In genomic region chr20:41889125-41889870, GRCh38 we compare ENCODE assay signal across 11 cellular contexts.
A peak's percentile ranks its signal among the peaks of the same experiment; 100 is the strongest.
DNase-seq lines count a peak whose midpoint lies in the region; FAIRE-seq lines count a peak whose summit lies in the region.
"Had no signal": no experiment of that assay in that cellular context is flagged by ENCODE, and none has a peak within 500 bp of the region (broad histone marks: within the 10 kb centered on the region; RNA-seq: fewer than 3 reads in every experiment).

No MANE protein-coding gene starts in this region.

- H4K20me1 ChIP-seq in GM23248 (ENCODE audit: insufficient read depth): no peaks in the 10 kb centered on the region

- no peak overlapping the region for H2AFZ ChIP-seq in GM23248

- H3K36me3 ChIP-seq in HUES64 (ENCODE audit: insufficient read depth, low read length) (no peaks in the 10 kb centered on the region), GM23248 (ENCODE audit: low read depth) (no peaks in the 10 kb centered on the region)

- H3K9me2 ChIP-seq in GM23248 (ENCODE audit: insufficient read depth): no peaks in the 10 kb centered on the region

- peak overlapping the region; percentile 64 for H3K27ac ChIP-seq in HUES64 (ENCODE audit: low read depth, low read length)
- no peak overlapping the region for H3K27ac ChIP-seq in GM23248

- DNase-seq in ELF-1 (ENCODE audit: low read depth, low spot score): peak; percentile 13
- peak; percentile 7 for DNase-seq in RPMI7951 (ENCODE audit: low read depth)
- peak; percentile 15 for DNase-seq in medulla oblongata (ENCODE audit: extremely low spot score)
- no peak for DNase-seq in NCI-H1092 treated with DMSO at 0.1 percent for 48 hours (lab: John Stamatoyannopoulos, UW)
- no peak for DNase-seq in GM23248
- DNase-seq in HTR-8/SVneo (ENCODE audit: insufficient read length, low spot score): no peak
- DNase-seq: activated gamma-delta T cell, cortex of kidney, GF-D8, NCI-H2107 had no signal

- no peaks in the 10 kb centered on the region for H3K27me3 ChIP-seq in HUES64 (ENCODE audit: insufficient read depth, low read length)
- H3K27me3 ChIP-seq in GM23248 (replicated peaks; ENCODE audit: insufficient read depth): no peaks in the 10 kb centered on the region

- WGBS in HUES64: 69% methylated on average over 3 of the region's 3 CpGs
- WGBS in GM23248 (ENCODE audit: low coverage in 1 of 2, low lambda C conversion rate in 2 of 2, missing lambda C conversion rate in 2 of 2), 2 experiments: 1 to 5% methylated on average over 3 of the region's 3 CpGs

- no peaks in the 10 kb centered on the region for H3F3A ChIP-seq in GM23248 (ENCODE audit: insufficient read depth)

- in situ Hi-C loops in GM23248 (cut with MboI): no loop called here

- H3K79me2 ChIP-seq in GM23248 (ENCODE audit: insufficient read depth): no peaks in the 10 kb centered on the region

- H3K9me3 ChIP-seq in HUES64 (ENCODE audit: insufficient read depth, low read depth, low read length) (no peaks in the 10 kb centered on the region), GM23248 (ENCODE audit: low read depth) (no peaks in the 10 kb centered on the region)

- no peak overlapping the region for H3K4me2 ChIP-seq in GM23248 (ENCODE audit: unreplicated experiment)

- no peak overlapping the region for H3K4me3 ChIP-seq in HUES64 (ENCODE audit: low read length)
- no peak overlapping the region for H3K4me3 ChIP-seq in GM23248

- H3K4me1 ChIP-seq in HUES64 (ENCODE audit: insufficient read depth, low read length): peaks cover 25% of the 10 kb centered on the region
- no peaks in the 10 kb centered on the region for H3K4me1 ChIP-seq in GM23248 (ENCODE audit: insufficient read depth)

- no peak for FAIRE-seq in HTR-8/SVneo (lab: Jason Lieb, UNC)

- H3K9ac ChIP-seq in HUES64 (ENCODE audit: low read depth, low read length) (peak overlapping the region; percentile 42; the same call in 1 of the 2 replicates), GM23248 (no peak overlapping the region)

Comparison
In these comparisons a context has a peak if more than half of its experiments do, and no peak if none do; other contexts are left out.
1. DNase-seq: peak in ELF-1 (single experiment), RPMI7951 (single experiment) and medulla oblongata (single experiment); none in NCI-H1092 treated with DMSO at 0.1 percent for 48 hours (single experiment), GM23248 (single experiment) and HTR-8/SVneo (single experiment).